ENCODE assay signal across 1 cellular context in genomic region chr4:176293660-176294059, GRCh38.
TF ChIP-seq lines count a peak whose summit lies in the region.

No MANE protein-coding gene starts in this region.

TF ChIP-seq in HepG2, 621 proteins besides CTCF, POLR2A, EP300 and RAD21 (continued from another document):
- no peak for TF ChIP-seq ZNF318 (CRISPR knock-in tag; IDR thresholded peaks at IDR 0.05)
